ENCODE assay signal across 11 cellular contexts in the genomic region with DNA sequence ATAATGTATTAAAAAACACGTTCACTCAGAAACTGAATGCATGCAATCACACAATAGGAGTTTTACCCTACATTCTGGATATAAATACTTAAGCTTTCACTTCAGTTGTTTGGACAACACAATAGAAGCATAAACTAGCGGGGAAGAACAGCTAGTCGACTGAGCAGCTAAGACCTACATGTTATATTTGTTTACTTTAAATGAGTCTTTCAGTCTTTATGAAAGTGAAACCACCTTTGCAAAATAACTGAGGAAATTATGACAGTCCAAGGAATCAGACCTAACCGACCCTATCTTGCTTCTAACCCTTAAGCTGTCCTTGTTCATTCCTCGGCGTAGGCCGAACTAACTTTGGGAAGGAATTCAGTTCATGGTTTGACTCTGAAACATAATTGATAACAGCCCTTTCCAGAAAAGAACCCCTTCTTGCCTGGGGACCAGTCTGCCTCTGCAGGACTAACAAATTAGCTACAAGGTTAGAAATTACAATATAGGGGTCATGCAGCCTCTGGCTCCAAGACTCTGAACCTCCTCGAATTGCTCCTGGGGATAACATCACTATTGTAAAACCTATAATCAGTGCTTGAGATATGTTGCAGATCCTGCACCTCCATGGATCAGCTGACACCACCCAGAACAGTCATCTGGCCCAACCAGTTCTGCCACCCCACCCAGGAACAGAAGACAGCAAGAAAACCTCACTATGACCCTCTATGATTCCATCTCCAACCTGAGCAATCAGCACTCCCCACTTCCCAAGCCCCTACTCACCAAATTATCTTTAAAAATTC.
DNase-seq lines count a peak whose midpoint lies in the region; ATAC-seq and TF ChIP-seq lines count a peak whose summit lies in the region.
"Had no signal": no experiment of that assay in that cellular context is flagged by ENCODE, and none has a peak within 500 bp of the region (broad histone marks: within the 10 kb centered on the region; RNA-seq: fewer than 3 reads in every experiment).

No MANE protein-coding gene starts in this region.

- peak overlapping the region; percentile 75 to 78 for H3K4me3 Mint-ChIP-seq in effector memory CD8-positive, alpha-beta T cell
- no peak overlapping the region for H3K4me3 Mint-ChIP-seq in progenitor cell of endocrine pancreas (ENCODE audit: low read depth)
- H3K4me3 Mint-ChIP-seq: neural crest cell had no signal

- H2AFZ ChIP-seq in PC-9 (no peak overlapping the region), osteoblast (ENCODE audit: low read length) (peak overlapping the region; percentile 36)

- CTCF ChIA-PET in PC-9 (lab: Charles Lee): interaction anchor here (0.6 kb wide), 2 partner anchors 105 to 188 kb away, joined by 4 to 5 read pairs; no protein-coding TSS in a partner anchor

- peaks cover 0 to 4% of the 10 kb centered on the region in 2 donors for H3K9me3 Mint-ChIP-seq in effector memory CD8-positive, alpha-beta T cell
- H3K9me3 Mint-ChIP-seq in progenitor cell of endocrine pancreas (ENCODE audit: low read depth): peaks cover 5% of the 10 kb centered on the region

- H4K20me1 ChIP-seq in PC-9 (ENCODE audit: insufficient read depth): no peaks in the 10 kb centered on the region
- H4K20me1 ChIP-seq in osteoblast (ENCODE audit: insufficient read depth, low read length): no peaks in the 10 kb centered on the region

- peaks cover 3% of the 10 kb centered on the region for H3K36me3 Mint-ChIP-seq in effector memory CD8-positive, alpha-beta T cell (ENCODE audit: insufficient read depth)
- H3K36me3 Mint-ChIP-seq in progenitor cell of endocrine pancreas (ENCODE audit: insufficient read depth): no peaks in the 10 kb centered on the region

- H3K27ac ChIP-seq in PC-9 (peak overlapping the region; percentile 66), osteoblast (ENCODE audit: low read depth, low read length) (no peak overlapping the region)
- H3K27ac ChIP-seq: ascending aorta had no signal

- H3K79me2 ChIP-seq in PC-9 (ENCODE audit: low read depth): no peaks in the 10 kb centered on the region
- H3K79me2 ChIP-seq in osteoblast (ENCODE audit: insufficient read depth, low read length): no peaks in the 10 kb centered on the region

- POLR2A ChIA-PET in PC-9 (lab: Charles Lee; ENCODE audit: unreplicated experiment): interaction anchor here (0.6 kb wide), 1 partner anchor 33 kb away, joined by 3 read pairs; no protein-coding TSS in a partner anchor

- intact Hi-C loops in PC-9 (cut with micrococcal nuclease; ENCODE audit: unreplicated experiment): no loop called here

- no peaks in the 10 kb centered on the region for H3K27me3 ChIP-seq in PC-9 (ENCODE audit: insufficient read depth, low read depth)
- no peaks in the 10 kb centered on the region for H3K27me3 ChIP-seq in osteoblast (ENCODE audit: insufficient read depth, low read length)
- H3K27me3 ChIP-seq: ascending aorta had no signal

- TF ChIP-seq CTCF in PC-9 (conservative IDR thresholded peaks at IDR 0.05) (no peak), osteoblast (IDR thresholded peaks at IDR 0.05; ENCODE audit: extremely low read depth, low read depth, low read length) (no peak), progenitor cell of endocrine pancreas (IDR thresholded peaks at IDR 0.05; ENCODE audit: unreplicated experiment) (no peak)

- peak; percentile 32 for ATAC-seq in effector memory CD8-positive, alpha-beta T cell (replicated peaks)
- ATAC-seq: left cardiac atrium had no signal

- no peaks in the 10 kb centered on the region for H3F3A ChIP-seq in PC-9 (ENCODE audit: insufficient read depth, low read depth)

- H3K4me2 ChIP-seq in PC-9: peak overlapping the region; percentile 67
- H3K4me2 ChIP-seq in osteoblast (ENCODE audit: insufficient read depth, low read length): no peak overlapping the region

- no peaks in the 10 kb centered on the region for H3K9me2 ChIP-seq in PC-9 (ENCODE audit: insufficient read depth)

- DNase-seq in ELF-1 (ENCODE audit: low read depth, low spot score) (peak; percentile 73), PC-9 (peak; percentile 57 to 62), osteoblast (ENCODE audit: insufficient read length, low spot score, missing footprints) (no peak), ACHN (no peak), HUDEP-2 (lab: John Stamatoyannopoulos, UW; ENCODE audit: unreplicated experiment in 76 of 76) (no peak), progenitor cell of endocrine pancreas (ENCODE audit: low spot score, unreplicated experiment) (no peak)
- no peak for DNase-seq in effector memory CD8-positive, alpha-beta T cell
- DNase-seq: left cardiac atrium, NCI-H524 had no signal

- no peaks in the 10 kb centered on the region for H3K36me3 ChIP-seq in PC-9 (ENCODE audit: low read depth)
- no peaks in the 10 kb centered on the region for H3K36me3 ChIP-seq in osteoblast (ENCODE audit: insufficient read depth, low read length)
- H3K36me3 ChIP-seq: ascending aorta had no signal

- BruUV-seq in PC-9 (replicated peaks; lab: Mats Ljungman, UMichigan): no TSS peak

- peaks cover 40 to 47% of the 10 kb centered on the region in 2 donors for H3K4me1 Mint-ChIP-seq in effector memory CD8-positive, alpha-beta T cell (ENCODE audit: low read depth in 2 of 2)
- peaks cover 15% of the 10 kb centered on the region for H3K4me1 Mint-ChIP-seq in progenitor cell of endocrine pancreas (ENCODE audit: low read depth)

- in situ Hi-C loops in ACHN (cut with HindIII; ENCODE audit: low pct_ligation_motif_present, low pct_unique_long_range_greater_than_20kb, low sequenced_read_pairs): no loop called here

- H3K4me1 ChIP-seq in PC-9 (replicated peaks; ENCODE audit: insufficient read depth) (peaks cover 21% of the 10 kb centered on the region), osteoblast (ENCODE audit: insufficient read depth, low read length) (no peaks in the 10 kb centered on the region)

- H3K9me3 ChIP-seq in PC-9 (ENCODE audit: insufficient read depth, low read depth) (no peaks in the 10 kb centered on the region), osteoblast (ENCODE audit: low read depth, low read length) (no peaks in the 10 kb centered on the region)
- H3K9me3 ChIP-seq: ascending aorta had no signal

- peak overlapping the region; percentile 37; the same call in 1 of the 2 replicates for H3K4me3 ChIP-seq in PC-9
- no peak overlapping the region for H3K4me3 ChIP-seq in osteoblast (ENCODE audit: insufficient read depth, low read length)
- H3K4me3 ChIP-seq: ascending aorta had no signal

- H3K27me3 Mint-ChIP-seq in effector memory CD8-positive, alpha-beta T cell: no peaks in the 10 kb centered on the region
- H3K27me3 Mint-ChIP-seq in progenitor cell of endocrine pancreas: peaks cover 8% of the 10 kb centered on the region

- peak overlapping the region; percentile 95 to 96 for H3K27ac Mint-ChIP-seq in effector memory CD8-positive, alpha-beta T cell
- H3K27ac Mint-ChIP-seq in progenitor cell of endocrine pancreas: no peak overlapping the region

Comparison
In these comparisons a context has a peak if more than half of its experiments do, and no peak if none do; other contexts are left out.
1. DNase-seq: peak in ELF-1 (single experiment) and PC-9 (2 of 2); none in effector memory CD8-positive, alpha-beta T cell (0 of 3), osteoblast (single experiment), ACHN (single experiment), HUDEP-2 (0 of 76) and progenitor cell of endocrine pancreas (single experiment).